ENCODE assay signal across 27 cellular contexts in genomic region chrX:38276089-38276488, GRCh38. TPM values are rescaled to one million over a fixed set of nuclear protein-coding genes. Genes with fewer than 3 reads are reported as not detected.
DNase-seq lines count a peak whose midpoint lies in the region; ATAC-seq, FAIRE-seq and TF ChIP-seq lines count a peak whose summit lies in the region.
"Had no signal": no experiment of that assay in that cellular context is flagged by ENCODE, and none has a peak within 500 bp of the region (broad histone marks: within the 10 kb centered on the region; RNA-seq: fewer than 3 reads in every experiment).

No MANE protein-coding gene starts in this region.

- no peaks in the 10 kb centered on the region for H4K20me1 ChIP-seq in mammary epithelial cell (ENCODE audit: insufficient read depth, low read length)

- peak; percentile 64 to 88 (median 80) for ATAC-seq in pancreas
- ATAC-seq: activated CD8-positive, alpha-beta T cell treated with anti-CD3 and anti-CD28 coated beads for 36 hours; effector memory CD8-positive, alpha-beta T cell; GM23338 had no signal

- CTCF ChIA-PET in HEK293 (lab: Yijun Ruan, JAX) (no interaction called here), mammary epithelial cell (lab: Charles Lee; ENCODE audit: low non-redundant PET) (no interaction called here)

- no peak for FAIRE-seq in pancreas (lab: Jason Lieb, UNC)
- FAIRE-seq: D721Med, small intestine had no signal

- DNase-seq in mammary epithelial cell (no peak), pancreas (peak in 2 of 6 donors; percentile 2 to 33), cerebellum (ENCODE audit: low spot score) (no peak), NCI-H1417 (lab: John Stamatoyannopoulos, UW) (no peak), lower leg skin (ENCODE audit: low spot score in 2 of 2) (no peak), middle frontal gyrus (ENCODE audit: extremely low spot score, low spot score) (no peak)
- DNase-seq: activated CD4-positive, alpha-beta T cell treated with anti-CD3 and anti-CD28 coated beads for 1 hour; activated CD8-positive, alpha-beta memory T cell treated with anti-CD3 and anti-CD28 coated beads, Interleukin-2, amount 50 U/mL, for 48 hours; activated CD8-positive, alpha-beta T cell treated with anti-CD3 and anti-CD28 coated beads for 36 hours; activated naive CD4-positive, alpha-beta T cell treated with anti-CD3 and anti-CD28 coated beads, Interleukin-2, amount 50 U/mL, for 16 hours; CD4-positive, alpha-beta memory T cell; cortex of kidney; effector memory CD8-positive, alpha-beta T cell; foreskin melanocyte; KBM-7; MM.1S; NCI-H2029 treated with DMSO at 0.1 percent for 48 hours; NCI-H2227 treated with DMSO at 0.1 percent for 48 hours; NCI-H526; retina; small intestine; stimulated activated naive CD4-positive, alpha-beta T cell treated with Interleukin-2 at 50 U/mL for 16 hours had no signal

- H3K4me1 ChIP-seq in ACC112 (ENCODE audit: control insufficient read depth, insufficient read depth, low read length, unreplicated experiment) (peaks cover 38% of the 10 kb centered on the region), HEK293 (ENCODE audit: control insufficient read depth, insufficient read depth, low read length) (peaks cover 14% of the 10 kb centered on the region), mammary epithelial cell (ENCODE audit: insufficient read depth, low read length) (peaks cover 15% of the 10 kb centered on the region), pancreas (no peaks in the 10 kb centered on the region)
- H3K4me1 ChIP-seq: suprapubic skin had no signal

- no peaks in the 10 kb centered on the region for H3K27me3 ChIP-seq in ACC112 (ENCODE audit: insufficient read depth, low read length)
- H3K27me3 ChIP-seq in mammary epithelial cell (ENCODE audit: insufficient read depth, low read length), result no peaks in the 10 kb centered on the region
- no peaks in the 10 kb centered on the region for H3K27me3 ChIP-seq in pancreas
- H3K27me3 ChIP-seq: suprapubic skin had no signal

- H3K27ac ChIP-seq in ACC112 (ENCODE audit: low read depth, low read length), result peak overlapping the region; percentile 93
- H3K27ac ChIP-seq in HEK293 (ENCODE audit: extremely low read depth, low read depth, low read length), result no peak overlapping the region
- no peak overlapping the region for H3K27ac ChIP-seq in mammary epithelial cell (ENCODE audit: insufficient read depth, low read depth, low read length)
- no peak overlapping the region for H3K27ac ChIP-seq in pancreas
- H3K27ac ChIP-seq: suprapubic skin had no signal

- WGBS in mammary epithelial cell (ENCODE audit: low coverage, missing lambda C conversion rate), result 32% methylated on average over 2 of the region's 2 CpGs
- 37 to 54% methylated on average over 2 of the region's 2 CpGs for WGBS in pancreas, 2 donors
- WGBS in lower leg skin, 2 donors, result 74 to 89% methylated on average over 2 of the region's 2 CpGs

- H3K9me3 ChIP-seq in HEK293 (ENCODE audit: control insufficient read depth, insufficient read depth, low read depth, low read length) (no peaks in the 10 kb centered on the region), mammary epithelial cell (replicated peaks; ENCODE audit: insufficient read depth, low read length) (no peaks in the 10 kb centered on the region), pancreas (no peaks in the 10 kb centered on the region)
- H3K9me3 ChIP-seq: suprapubic skin had no signal

- intact Hi-C loops in mammary epithelial cell (cut with micrococcal nuclease) (no loop called here), pancreas (cut with DNase I) (no loop called here), lower leg skin (cut with DNase I; ENCODE audit: low total_unique reads) (no loop called here)

- dilution Hi-C loops in mammary epithelial cell (cut with HindIII; ENCODE audit: low sequenced_read_pairs), result no loop called here

- no peaks in the 10 kb centered on the region for H3K79me2 ChIP-seq in ACC112 (ENCODE audit: control insufficient read depth, insufficient read depth, low read length, unreplicated experiment)
- H3K79me2 ChIP-seq in mammary epithelial cell (ENCODE audit: insufficient read depth, low read length), result no peaks in the 10 kb centered on the region

- H3K4me2 ChIP-seq in mammary epithelial cell (ENCODE audit: insufficient read depth, low read depth, low read length), result peak overlapping the region; percentile 8
- H3K4me2 ChIP-seq: GM23338 had no signal

- no TSS peak for BruUV-seq in mammary epithelial cell (replicated peaks; lab: Mats Ljungman, UMichigan)

- TF ChIP-seq CTCF in HEK293 (tag by site-specific recombination; IDR thresholded peaks at IDR 0.05), result no peak
- TF ChIP-seq CTCF in mammary epithelial cell (conservative IDR thresholded peaks at IDR 0.05 in 1 of 2, IDR thresholded peaks at IDR 0.05 in 1 of 2; ENCODE audit: extremely low read depth in 1 of 2, insufficient read depth in 1 of 2, low read depth in 1 of 2, low read length in 2 of 2), result no peak
- TF ChIP-seq CTCF in pancreas (IDR thresholded peaks at IDR 0.05), result no peak
- TF ChIP-seq CTCF in lower leg skin (IDR thresholded peaks at IDR 0.05), result no peak

- H3K4me3 ChIP-seq in ACC112 (ENCODE audit: low read depth, low read length) (no peak overlapping the region), HEK293 (ENCODE audit: low read depth, low read length) (no peak overlapping the region), mammary epithelial cell (replicated peaks in 1 of 3; ENCODE audit: insufficient read depth in 1 of 3, low read depth in 2 of 3, low read length in 3 of 3) (no peak overlapping the region), pancreas (no peak overlapping the region), lower leg skin (ENCODE audit: low read depth, poor library complexity, severe bottlenecking) (no peak overlapping the region)
- H3K4me3 ChIP-seq: GM23338, suprapubic skin had no signal

- no peak overlapping the region for H2AFZ ChIP-seq in ACC112 (ENCODE audit: low read length, unreplicated experiment)
- no peak overlapping the region for H2AFZ ChIP-seq in mammary epithelial cell (ENCODE audit: low read depth, low read length)
- H2AFZ ChIP-seq: GM23338 had no signal

- H3K36me3 ChIP-seq in ACC112 (ENCODE audit: insufficient read depth, low read length) (no peaks in the 10 kb centered on the region), HEK293 (ENCODE audit: control insufficient read depth in 2 of 2, insufficient read depth in 1 of 2, low read length in 2 of 2) (no peaks in the 10 kb centered on the region), mammary epithelial cell (ENCODE audit: insufficient read depth, low read length) (no peaks in the 10 kb centered on the region), pancreas (no peaks in the 10 kb centered on the region)
- H3K36me3 ChIP-seq: suprapubic skin had no signal

- no peak overlapping the region for H3K9ac ChIP-seq in mammary epithelial cell (ENCODE audit: insufficient read depth, low read length)

- no peak for TF ChIP-seq POLR2A in lower leg skin (IDR thresholded peaks at IDR 0.05)

- in situ Hi-C loops in mammary epithelial cell (cut with MboI; ENCODE audit: low sequenced_read_pairs in 2 of 2), result no loop called here

- POLR2A ChIA-PET in HEK293 (lab: Yijun Ruan, JAX), result no interaction called here

TF ChIP-seq in HEK293, 187 proteins besides CTCF, POLR2A, EP300 and RAD21:
- no peak for TF ChIP-seq RBAK (tag by site-specific recombination; IDR thresholded peaks at IDR 0.05)
- TF ChIP-seq, protein P1, sequence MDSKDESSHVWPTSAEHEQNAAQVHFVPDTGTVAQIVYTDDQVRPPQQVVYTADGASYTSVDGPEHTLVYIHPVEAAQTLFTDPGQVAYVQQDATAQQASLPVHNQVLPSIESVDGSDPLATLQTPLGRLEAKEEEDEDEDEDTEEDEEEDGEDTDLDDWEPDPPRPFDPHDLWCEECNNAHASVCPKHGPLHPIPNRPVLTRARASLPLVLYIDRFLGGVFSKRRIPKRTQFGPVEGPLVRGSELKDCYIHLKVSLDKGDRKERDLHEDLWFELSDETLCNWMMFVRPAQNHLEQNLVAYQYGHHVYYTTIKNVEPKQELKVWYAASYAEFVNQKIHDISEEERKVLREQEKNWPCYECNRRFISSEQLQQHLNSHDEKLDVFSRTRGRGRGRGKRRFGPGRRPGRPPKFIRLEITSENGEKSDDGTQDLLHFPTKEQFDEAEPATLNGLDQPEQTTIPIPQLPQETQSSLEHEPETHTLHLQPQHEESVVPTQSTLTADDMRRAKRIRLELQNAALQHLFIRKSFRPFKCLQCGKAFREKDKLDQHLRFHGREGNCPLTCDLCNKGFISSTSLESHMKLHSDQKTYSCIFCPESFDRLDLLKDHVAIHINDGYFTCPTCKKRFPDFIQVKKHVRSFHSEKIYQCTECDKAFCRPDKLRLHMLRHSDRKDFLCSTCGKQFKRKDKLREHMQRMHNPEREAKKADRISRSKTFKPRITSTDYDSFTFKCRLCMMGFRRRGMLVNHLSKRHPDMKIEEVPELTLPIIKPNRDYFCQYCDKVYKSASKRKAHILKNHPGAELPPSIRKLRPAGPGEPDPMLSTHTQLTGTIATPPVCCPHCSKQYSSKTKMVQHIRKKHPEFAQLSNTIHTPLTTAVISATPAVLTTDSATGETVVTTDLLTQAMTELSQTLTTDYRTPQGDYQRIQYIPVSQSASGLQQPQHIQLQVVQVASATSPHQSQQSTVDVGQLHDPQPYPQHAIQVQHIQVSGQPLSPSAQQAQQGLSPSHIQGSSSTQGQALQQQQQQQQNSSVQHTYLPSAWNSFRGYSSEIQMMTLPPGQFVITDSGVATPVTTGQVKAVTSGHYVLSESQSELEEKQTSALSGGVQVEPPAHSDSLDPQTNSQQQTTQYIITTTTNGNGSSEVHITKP (tag by site-specific recombination; IDR thresholded peaks at IDR 0.05), result peak; percentile 43; the same call in 1 of the 2 replicates
TF ChIP-seq in HEK293: peak in this region for 1.

RNA-seq across cellular contexts. Expression of gene RPGR, which starts 51.2 kb away (rescaled TPM):
- total RNA-seq in mammary epithelial cell (10 to 100 TPM in 1 of 2 donors, 1 to 10 TPM in 1; 7.8 to 11.3 TPM), pancreas (1 to 10 TPM; 4.2 to 7.7 (median 4.8) TPM), cerebellum (17.7 TPM), lower leg skin (10 to 100 TPM in 2 of 4 donors, 1 to 10 TPM in 2; 4.1 to 33.4 (median 19.4) TPM)
- polyA plus RNA-seq in mammary epithelial cell (0.96 TPM), pancreas (10 to 100 TPM; 14.2 to 14.7 TPM)
- polyA minus RNA-seq in mammary epithelial cell, result 7.2 TPM

RNA-seq across cellular contexts. Expression of gene SRPX, which starts 55.4 kb away (rescaled TPM):
- total RNA-seq in mammary epithelial cell (10 to 100 TPM; 58.7 to 66.3 TPM), pancreas (10 to 100 TPM in 3 of 6 donors, 1 to 10 TPM in 3; 2.3 to 23.6 (median 10.0) TPM), cerebellum (5.2 TPM), lower leg skin (10 to 100 TPM; 13.4 to 56.5 (median 22.3) TPM)
- polyA plus RNA-seq in mammary epithelial cell (230 TPM), pancreas (10 to 100 TPM; 12.8 to 16.9 TPM)
- polyA minus RNA-seq in mammary epithelial cell, result 95.5 TPM
- total RNA-seq: activated CD8-positive, alpha-beta T cell treated with anti-CD3 and anti-CD28 coated beads for 36 hours; CD4-positive, alpha-beta memory T cell had no signal
